ENCODE assay signal across 30 cellular contexts in genomic region chr5:31657315-31657714, GRCh38. TPM values are rescaled to one million over a fixed set of nuclear protein-coding genes. Genes with fewer than 3 reads are reported as not detected.
"Had no signal": no experiment of that assay in that cellular context is flagged by ENCODE, and none has a peak within 500 bp of the region (broad histone marks: within the 10 kb centered on the region; RNA-seq: fewer than 3 reads in every experiment).

No MANE protein-coding gene starts in this region.

- H3K9me3 Mint-ChIP-seq: activated CD4-positive, alpha-beta T cell treated with anti-CD3 and anti-CD28 coated beads, Interleukin-2, amount 10 ng/mL, durations not matched to agents 24 days and 14 days; activated naive CD4-positive, alpha-beta T cell treated with anti-CD3 and anti-CD28 coated beads, Interleukin-2, amount 50 U/mL, for 24 hours; activated naive CD8-positive, alpha-beta T cell treated with anti-CD3 and anti-CD28 coated beads, Interleukin-2, amount 50 U/mL, for 24 hours; activated T-helper 2 cell treated with anti-CD3 and anti-CD28 coated beads, Interferon-gamma antibody, Interleukin-2, Interleukin-4, amounts not matched to agents 10 μg/mL and 5 μg/mL and 100 μg/mL, durations not matched to agents 14 hours and 24 hours and 36 hours had no signal

- H3K4me1 Mint-ChIP-seq: activated CD4-positive, alpha-beta T cell treated with anti-CD3 and anti-CD28 coated beads for 36 hours; activated CD4-positive, alpha-beta T cell treated with anti-CD3 and anti-CD28 coated beads, Interleukin-2, amount 10 ng/mL, durations not matched to agents 24 days and 14 days; activated CD8-positive, alpha-beta memory T cell treated with anti-CD3 and anti-CD28 coated beads, Interleukin-2, amount 10 ng/mL, durations not matched to agents 7 days and 5 days; activated naive CD4-positive, alpha-beta T cell treated with anti-CD3 and anti-CD28 coated beads, Interleukin-2, amount 50 U/mL, for 24 hours; activated naive CD8-positive, alpha-beta T cell treated with anti-CD3 and anti-CD28 coated beads for 36 hours; activated naive CD8-positive, alpha-beta T cell treated with anti-CD3 and anti-CD28 coated beads, Interleukin-2, amount 50 U/mL, for 24 hours had no signal

- H3K9me3 ChIP-seq: adrenal gland, body of pancreas, colonic mucosa had no signal

- H3K27me3 ChIP-seq: adrenal gland, body of pancreas, colonic mucosa had no signal

- DNase-seq: activated CD4-positive, alpha-beta memory T cell treated with anti-CD3 and anti-CD28 coated beads for 36 hours; activated CD4-positive, alpha-beta T cell treated with anti-CD3 and anti-CD28 coated beads for 36 hours; activated CD4-positive, alpha-beta T cell treated with anti-CD3 and anti-CD28 coated beads, Interleukin-2, amount 10 ng/mL, durations not matched to agents 24 days and 14 days; activated CD4-positive, CD25-positive, alpha-beta regulatory T cell; activated CD4-positive, CD25-positive, alpha-beta regulatory T cell treated with anti-CD3 and anti-CD28 coated beads, Interleukin-2, amount 50 U/mL, for 72 hours; activated CD8-positive, alpha-beta memory T cell treated with anti-CD3 and anti-CD28 coated beads, Interleukin-2, amount 10 ng/mL, durations not matched to agents 7 days and 5 days; activated CD8-positive, alpha-beta memory T cell treated with anti-CD3 and anti-CD28 coated beads, Interleukin-2, amount 50 U/mL, for 4 hours; activated CD8-positive, alpha-beta T cell treated with anti-CD3 and anti-CD28 coated beads, Interleukin-2, amount 10 ng/mL, durations not matched to agents 7 days and 5 days; activated effector memory CD4-positive, alpha-beta T cell treated with anti-CD3 and anti-CD28 coated beads, Interleukin-2, amount 50 U/mL, for 16 hours; activated naive CD4-positive, alpha-beta T cell treated with anti-CD3 and anti-CD28 coated beads for 36 hours; activated naive CD8-positive, alpha-beta T cell treated with anti-CD3 and anti-CD28 coated beads for 36 hours; activated naive CD8-positive, alpha-beta T cell treated with anti-CD3 and anti-CD28 coated beads, Interleukin-2, amount 50 U/mL, for 24 hours; activated T-cell treated with anti-CD3 and anti-CD28 coated beads, Interleukin-2, amount 50 U/mL, for 1 hour; activated T-cell treated with anti-CD3 and anti-CD28 coated beads, Interleukin-2, amount 50 U/mL, for 48 hours; amygdala; aorta; body of pancreas; central memory CD4-positive, alpha-beta T cell; cerebellar nuclear complex; colonic mucosa; effector memory CD4-positive, alpha-beta T cell; endodermal cell; foreskin fibroblast; T-helper 2 cell had no signal

- H3K27ac ChIP-seq: adrenal gland, body of pancreas, colonic mucosa had no signal

- H3K4me3 Mint-ChIP-seq: activated CD4-positive, alpha-beta memory T cell treated with anti-CD3 and anti-CD28 coated beads for 36 hours; activated CD4-positive, alpha-beta T cell treated with anti-CD3 and anti-CD28 coated beads for 36 hours; activated CD4-positive, alpha-beta T cell treated with anti-CD3 and anti-CD28 coated beads, Interleukin-2, amount 10 ng/mL, durations not matched to agents 24 days and 14 days; activated CD8-positive, alpha-beta memory T cell treated with anti-CD3 and anti-CD28 coated beads, Interleukin-2, amount 10 ng/mL, durations not matched to agents 7 days and 5 days; activated CD8-positive, alpha-beta T cell treated with anti-CD3 and anti-CD28 coated beads, Interleukin-2, amount 10 ng/mL, durations not matched to agents 7 days and 5 days; activated naive CD4-positive, alpha-beta T cell treated with anti-CD3 and anti-CD28 coated beads for 36 hours; activated naive CD4-positive, alpha-beta T cell treated with anti-CD3 and anti-CD28 coated beads, Interleukin-2, amount 50 U/mL, for 24 hours; activated naive CD8-positive, alpha-beta T cell treated with anti-CD3 and anti-CD28 coated beads for 36 hours; activated naive CD8-positive, alpha-beta T cell treated with anti-CD3 and anti-CD28 coated beads, Interleukin-2, amount 50 U/mL, for 24 hours; activated T-helper 1 cell treated with anti-CD3 and anti-CD28 coated beads, Interleukin-12 subunit alpha, Interleukin-12 subunit beta, Interleukin-2, Interleukin-4 antibody, amounts not matched to agents 30 ng/mL and 10 ng/mL and 1 ng/mL, durations not matched to agents 14 hours and 24 hours and 36 hours; endodermal cell had no signal

- H3K4me3 ChIP-seq: adrenal gland, body of pancreas, colonic mucosa had no signal

- H3K36me3 Mint-ChIP-seq: activated CD4-positive, alpha-beta memory T cell treated with anti-CD3 and anti-CD28 coated beads for 36 hours; activated CD8-positive, alpha-beta memory T cell treated with anti-CD3 and anti-CD28 coated beads, Interleukin-2, amount 10 ng/mL, durations not matched to agents 7 days and 5 days; activated naive CD4-positive, alpha-beta T cell treated with anti-CD3 and anti-CD28 coated beads, Interleukin-2, amount 50 U/mL, for 24 hours; activated naive CD8-positive, alpha-beta T cell treated with anti-CD3 and anti-CD28 coated beads for 36 hours had no signal

- H3K36me3 ChIP-seq: adrenal gland, colonic mucosa had no signal

- H3K27me3 Mint-ChIP-seq: activated CD4-positive, alpha-beta T cell treated with anti-CD3 and anti-CD28 coated beads, Interleukin-2, amount 10 ng/mL, durations not matched to agents 24 days and 14 days; activated CD8-positive, alpha-beta memory T cell treated with anti-CD3 and anti-CD28 coated beads, Interleukin-2, amount 10 ng/mL, durations not matched to agents 7 days and 5 days had no signal

- H3K4me1 ChIP-seq: adrenal gland, body of pancreas, colonic mucosa had no signal

- ATAC-seq: activated CD4-positive, alpha-beta T cell treated with anti-CD3 and anti-CD28 coated beads for 36 hours; activated CD8-positive, alpha-beta memory T cell treated with anti-CD3 and anti-CD28 coated beads, Interleukin-2, amount 10 ng/mL, durations not matched to agents 7 days and 5 days; activated CD8-positive, alpha-beta T cell treated with anti-CD3 and anti-CD28 coated beads, Interleukin-2, amount 10 ng/mL, durations not matched to agents 7 days and 5 days; activated naive CD8-positive, alpha-beta T cell treated with anti-CD3 and anti-CD28 coated beads, Interleukin-2, amount 50 U/mL, for 24 hours; body of pancreas; esophagus mucosa had no signal

- H3K27ac Mint-ChIP-seq: activated CD4-positive, alpha-beta memory T cell treated with anti-CD3 and anti-CD28 coated beads for 36 hours; activated CD4-positive, alpha-beta T cell treated with anti-CD3 and anti-CD28 coated beads for 36 hours; activated CD4-positive, alpha-beta T cell treated with anti-CD3 and anti-CD28 coated beads, Interleukin-2, amount 10 ng/mL, durations not matched to agents 24 days and 14 days; activated CD8-positive, alpha-beta memory T cell treated with anti-CD3 and anti-CD28 coated beads, Interleukin-2, amount 10 ng/mL, durations not matched to agents 7 days and 5 days; activated CD8-positive, alpha-beta T cell treated with anti-CD3 and anti-CD28 coated beads, Interleukin-2, amount 10 ng/mL, durations not matched to agents 7 days and 5 days; activated naive CD4-positive, alpha-beta T cell treated with anti-CD3 and anti-CD28 coated beads for 36 hours; activated naive CD4-positive, alpha-beta T cell treated with anti-CD3 and anti-CD28 coated beads, Interleukin-2, amount 50 U/mL, for 24 hours; activated naive CD8-positive, alpha-beta T cell treated with anti-CD3 and anti-CD28 coated beads for 36 hours; activated naive CD8-positive, alpha-beta T cell treated with anti-CD3 and anti-CD28 coated beads, Interleukin-2, amount 50 U/mL, for 24 hours; activated T-helper 1 cell treated with anti-CD3 and anti-CD28 coated beads, Interleukin-12 subunit alpha, Interleukin-12 subunit beta, Interleukin-2, Interleukin-4 antibody, amounts not matched to agents 30 ng/mL and 10 ng/mL and 1 ng/mL, durations not matched to agents 14 hours and 24 hours and 36 hours; activated T-helper 2 cell treated with anti-CD3 and anti-CD28 coated beads, Interferon-gamma antibody, Interleukin-2, Interleukin-4, amounts not matched to agents 10 μg/mL and 5 μg/mL and 100 μg/mL, durations not matched to agents 14 hours and 24 hours and 36 hours; endodermal cell had no signal

RNA-seq across cellular contexts. Expression of gene PDZD2, which starts 18.4 kb away (rescaled TPM):
- total RNA-seq: activated CD4-positive, alpha-beta memory T cell treated with anti-CD3 and anti-CD28 coated beads for 36 hours; activated CD4-positive, alpha-beta T cell treated with anti-CD3 and anti-CD28 coated beads, Interleukin-2, amount 10 ng/mL, durations not matched to agents 24 days and 14 days; activated CD8-positive, alpha-beta memory T cell treated with anti-CD3 and anti-CD28 coated beads, Interleukin-2, amount 10 ng/mL, durations not matched to agents 7 days and 5 days; activated CD8-positive, alpha-beta T cell treated with anti-CD3 and anti-CD28 coated beads, Interleukin-2, amount 10 ng/mL, durations not matched to agents 7 days and 5 days; activated T-helper 1 cell treated with anti-CD3 and anti-CD28 coated beads, Interleukin-12 subunit alpha, Interleukin-12 subunit beta, Interleukin-2, Interleukin-4 antibody, amounts not matched to agents 30 ng/mL and 10 ng/mL and 1 ng/mL, durations not matched to agents 14 hours and 24 hours and 36 hours; T-helper 1 cell treated with Interleukin-12 subunit alpha and Interleukin-12 subunit beta and Interleukin-4 antibody, amounts not matched to agents 30 ng/mL and 1 ng/mL, for 36 hours had no signal
